In the genomic region with DNA sequence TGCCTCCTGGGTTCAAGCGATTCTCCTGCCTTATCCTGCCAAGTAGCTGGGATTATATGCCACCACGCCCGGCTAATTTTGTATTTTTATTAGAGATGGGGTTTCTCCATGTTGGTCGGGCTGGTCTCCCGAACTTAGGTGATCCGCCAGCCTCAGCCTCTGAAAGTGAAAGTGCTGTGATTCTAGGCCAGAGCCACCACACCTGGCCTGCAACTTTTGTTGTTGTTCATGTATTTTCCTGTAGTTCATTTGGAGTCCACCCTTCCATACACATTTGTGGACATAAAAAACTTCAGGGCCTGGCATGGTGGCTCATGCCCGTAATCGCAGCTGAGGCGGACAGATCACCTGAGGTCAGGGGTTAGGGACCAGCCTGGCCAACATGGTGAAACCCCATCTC, we compare ENCODE assay signal across 21 cellular contexts. TPM values are rescaled to one million over a fixed set of nuclear protein-coding genes. Genes with fewer than 3 reads are reported as not detected.
DNase-seq lines count a peak whose midpoint lies in the region; ATAC-seq, FAIRE-seq and TF ChIP-seq lines count a peak whose summit lies in the region.
"Had no signal": no experiment of that assay in that cellular context is flagged by ENCODE, and none has a peak within 500 bp of the region (broad histone marks: within the 10 kb centered on the region; RNA-seq: fewer than 3 reads in every experiment).

No MANE protein-coding gene starts in this region.

- intact Hi-C loops in OCI-LY7 (cut with micrococcal nuclease; ENCODE audit: unreplicated experiment) (no loop called here), mucosa of descending colon (cut with DNase I, micrococcal nuclease) (no loop called here)

- H3K9me3 ChIP-seq in OCI-LY7 (ENCODE audit: low read length): no peaks in the 10 kb centered on the region
- no peaks in the 10 kb centered on the region for H3K9me3 ChIP-seq in mucosa of descending colon
- H3K9me3 ChIP-seq: SJCRH30, upper lobe of left lung had no signal

- H3K27me3 Mint-ChIP-seq in T-helper 1 cell treated with Interleukin-12 subunit alpha and Interleukin-12 subunit beta and Interleukin-4 antibody, amounts not matched to agents 30 μg/mL and 1 μg/mL, for 36 hours (ENCODE audit: low read depth): no peaks in the 10 kb centered on the region
- H3K27me3 Mint-ChIP-seq: memory B cell had no signal

- peaks cover 26% of the 10 kb centered on the region for H4K20me1 ChIP-seq in OCI-LY7 (ENCODE audit: insufficient read depth, low read length)

- H3K36me3 Mint-ChIP-seq in T-helper 1 cell treated with Interleukin-12 subunit alpha and Interleukin-12 subunit beta and Interleukin-4 antibody, amounts not matched to agents 30 μg/mL and 1 μg/mL, for 36 hours (ENCODE audit: low read depth): peaks cover 24% of the 10 kb centered on the region

- H3K4me3 ChIP-seq in OCI-LY7 (ENCODE audit: low read depth, low read length, poor library complexity, severe bottlenecking) (no peak overlapping the region), mucosa of descending colon (no peak overlapping the region)
- H3K4me3 ChIP-seq: cardiac muscle cell, PC-9, SJCRH30, upper lobe of left lung had no signal

- H3K4me1 ChIP-seq in OCI-LY7 (ENCODE audit: insufficient read depth, low read length, poor library complexity, severe bottlenecking) (peaks cover 25% of the 10 kb centered on the region), mucosa of descending colon (ENCODE audit: low read depth) (peaks cover 10% of the 10 kb centered on the region)

- CTCF ChIA-PET in OCI-LY7 (lab: Charles Lee; ENCODE audit: unreplicated experiment): no interaction called here

- DNase-seq in T-helper 1 cell (no peak), GM12891 (ENCODE audit: insufficient read length, low spot score) (no peak), OCI-LY7 (ENCODE audit: low spot score) (peak; percentile 44), mucosa of descending colon (no peak)
- DNase-seq: anterior cingulate cortex, COR-L47, H7, KG1, left colon, NCI-H187, NCI-H69, PC-9, SJCRH30, upper lobe of left lung had no signal

- FAIRE-seq in GM12891 (lab: Jason Lieb, UNC): no peak

- H3K36me3 ChIP-seq in OCI-LY7 (ENCODE audit: insufficient read depth, low read length): peaks cover 50% of the 10 kb centered on the region
- no peaks in the 10 kb centered on the region for H3K36me3 ChIP-seq in mucosa of descending colon (ENCODE audit: low read depth)

- no peak overlapping the region for H3K4me2 ChIP-seq in OCI-LY7 (ENCODE audit: low read length)
- H3K4me2 ChIP-seq: PC-9 had no signal

- H3K27ac ChIP-seq in OCI-LY7 (ENCODE audit: low read depth, low read length, poor library complexity, severe bottlenecking): no peak overlapping the region
- H3K27ac ChIP-seq: cardiac muscle cell, PC-9, SJCRH30, upper lobe of left lung had no signal

- TF ChIP-seq POLR2A in GM12891 (IDR thresholded peaks at IDR 0.05; ENCODE audit: low read depth, low read length): no peak

- TF ChIP-seq CTCF in OCI-LY7 (conservative IDR thresholded peaks at IDR 0.05; ENCODE audit: low read length) (no peak), mucosa of descending colon (IDR thresholded peaks at IDR 0.05) (no peak)

- no peak overlapping the region for H2AFZ ChIP-seq in OCI-LY7 (ENCODE audit: low read length)
- H2AFZ ChIP-seq: PC-9 had no signal

- H3K79me2 ChIP-seq in OCI-LY7 (ENCODE audit: insufficient read depth, low read depth, low read length): peaks cover 24% of the 10 kb centered on the region

- BruUV-seq in OCI-LY7 (replicated peaks; lab: Mats Ljungman, UMichigan): no TSS peak

- H3K9me2 ChIP-seq in OCI-LY7 (ENCODE audit: insufficient read depth, low read length): no peaks in the 10 kb centered on the region

- H3K27ac Mint-ChIP-seq in T-helper 1 cell treated with Interleukin-12 subunit alpha and Interleukin-12 subunit beta and Interleukin-4 antibody, amounts not matched to agents 30 μg/mL and 1 μg/mL, for 36 hours: peak overlapping the region; percentile 31
- H3K27ac Mint-ChIP-seq: activated T-helper 2 cell treated with anti-CD3 and anti-CD28 coated beads, Interferon-gamma antibody, Interleukin-2, Interleukin-4, amounts not matched to agents 10 μg/mL and 5 μg/mL and 100 μg/mL, durations not matched to agents 14 hours and 24 hours and 36 hours; memory B cell had no signal

- no peaks in the 10 kb centered on the region for H3K9me3 Mint-ChIP-seq in T-helper 1 cell treated with Interleukin-12 subunit alpha and Interleukin-12 subunit beta and Interleukin-4 antibody, amounts not matched to agents 30 μg/mL and 1 μg/mL, for 36 hours
- H3K9me3 Mint-ChIP-seq: activated T-helper 2 cell treated with anti-CD3 and anti-CD28 coated beads, Interferon-gamma antibody, Interleukin-2, Interleukin-4, amounts not matched to agents 10 μg/mL and 5 μg/mL and 100 μg/mL, durations not matched to agents 14 hours and 24 hours and 36 hours; memory B cell had no signal

- ATAC-seq in mucosa of descending colon: peak; percentile 28
- ATAC-seq in HG02610 (IDR thresholded peaks at IDR 0.05; ENCODE audit: unreplicated experiment): no peak
- ATAC-seq in GM21423 (IDR thresholded peaks at IDR 0.05; ENCODE audit: unreplicated experiment): no peak
- ATAC-seq in GM19455 (IDR thresholded peaks at IDR 0.05; ENCODE audit: unreplicated experiment): no peak
- ATAC-seq: left colon had no signal

- no peak overlapping the region for H3K4me3 Mint-ChIP-seq in T-helper 1 cell treated with Interleukin-12 subunit alpha and Interleukin-12 subunit beta and Interleukin-4 antibody, amounts not matched to agents 30 μg/mL and 1 μg/mL, for 36 hours
- H3K4me3 Mint-ChIP-seq: memory B cell had no signal

- POLR2A ChIA-PET in OCI-LY7 (lab: Charles Lee): interaction anchor here (0.7 kb wide), 1 partner anchor 11 kb away, joined by 3 read pairs; no protein-coding TSS in a partner anchor

- H3K4me1 Mint-ChIP-seq in T-helper 1 cell treated with Interleukin-12 subunit alpha and Interleukin-12 subunit beta and Interleukin-4 antibody, amounts not matched to agents 30 μg/mL and 1 μg/mL, for 36 hours (ENCODE audit: low read depth): peaks cover 13% of the 10 kb centered on the region

TF ChIP-seq in GM12891, 5 proteins besides CTCF, POLR2A, EP300 and RAD21:
- no peak for TF ChIP-seq SPI1 (IDR thresholded peaks at IDR 0.05; ENCODE audit: low read depth, low read length)
- TF ChIP-seq POLR2AphosphoS5 (IDR thresholded peaks at IDR 0.05; ENCODE audit: low read depth, low read length): 0 out of 2 replicates have a peak, but pooled peaks have one; percentile 15
TF ChIP-seq in GM12891: peak in this region for 1.

RNA-seq across cellular contexts. Expression of a gene that starts 14.5 kb away (rescaled TPM):
- 6.6 TPM for polyA plus RNA-seq in GM12891 (2012; ENCODE audit: low read depth, missing spikeins)
- total RNA-seq in OCI-LY7 (2014; rRNA removed; shearing (Covaris generic)): 160 and 177 TPM in 2 replicates
- 40.1 and 60.9 TPM in 2 replicates for total RNA-seq in OCI-LY7 (2022)
- total RNA-seq in mucosa of descending colon: 100 to 1,000 TPM; 172 to 254 (median 200) TPM

RNA-seq across cellular contexts. Expression of a gene that starts 20.6 kb away (rescaled TPM):
- polyA plus RNA-seq in GM12891 (2012; ENCODE audit: low read depth, missing spikeins): 13.0 TPM
- 5.5 and 7.0 TPM in 2 replicates for total RNA-seq in OCI-LY7 (2014; rRNA removed; shearing (Covaris generic))
- 10.6 and 13.4 TPM in 2 replicates for total RNA-seq in OCI-LY7 (2022)
- total RNA-seq in mucosa of descending colon: 10 to 100 TPM; 44.0 to 65.7 (median 45.0) TPM

RNA-seq across cellular contexts. Expression of a gene that starts 26.7 kb away (rescaled TPM):
- 9.6 TPM for polyA plus RNA-seq in GM12891 (2012; ENCODE audit: low read depth, missing spikeins)
- 0.22 and 0.41 TPM in 2 replicates for total RNA-seq in OCI-LY7 (2014; rRNA removed; shearing (Covaris generic))
- total RNA-seq in OCI-LY7 (2022): 0.81 and 2.2 TPM in 2 replicates
- 100 to 1,000 TPM in 2 of 3 donors, 10 to 100 TPM in 1; 73.6 to 274 (median 107) TPM for total RNA-seq in mucosa of descending colon
- total RNA-seq: SJCRH30 had no signal

RNA-seq across cellular contexts. Expression of a gene that starts 27.0 kb away (rescaled TPM):
- polyA plus RNA-seq in GM12891 (2012; ENCODE audit: low read depth, missing spikeins): 1.1 TPM
- total RNA-seq in OCI-LY7 (2014; rRNA removed; shearing (Covaris generic)): 0.19 TPM in 1 of 2 replicates, not detected in the other
- total RNA-seq in OCI-LY7 (2022) (0.15 and 0.49 TPM in 2 replicates), mucosa of descending colon (1 to 10 TPM; 1.2 to 3.4 (median 1.3) TPM)

RNA-seq across cellular contexts. Expression of a gene that starts 35.3 kb away (rescaled TPM):
- polyA plus RNA-seq in GM12891 (2012; ENCODE audit: low read depth, missing spikeins): 106 TPM
- total RNA-seq in OCI-LY7 (2014; rRNA removed; shearing (Covaris generic)): 65.2 and 78.4 TPM in 2 replicates
- total RNA-seq in OCI-LY7 (2022) (78.0 and 82.6 TPM in 2 replicates), mucosa of descending colon (10 to 100 TPM; 21.7 to 35.5 (median 33.8) TPM)

Comparison
In these comparisons a context has a peak if more than half of its experiments do, and no peak if none do; other contexts are left out.
1. RNA of a gene that starts 26.7 kb away (total RNA-seq): 73.6 to 274 TPM in mucosa of descending colon; 0.22 to 2.2 TPM in OCI-LY7; every median in the first group is over 10 times any median in the second.